In the genomic region with DNA sequence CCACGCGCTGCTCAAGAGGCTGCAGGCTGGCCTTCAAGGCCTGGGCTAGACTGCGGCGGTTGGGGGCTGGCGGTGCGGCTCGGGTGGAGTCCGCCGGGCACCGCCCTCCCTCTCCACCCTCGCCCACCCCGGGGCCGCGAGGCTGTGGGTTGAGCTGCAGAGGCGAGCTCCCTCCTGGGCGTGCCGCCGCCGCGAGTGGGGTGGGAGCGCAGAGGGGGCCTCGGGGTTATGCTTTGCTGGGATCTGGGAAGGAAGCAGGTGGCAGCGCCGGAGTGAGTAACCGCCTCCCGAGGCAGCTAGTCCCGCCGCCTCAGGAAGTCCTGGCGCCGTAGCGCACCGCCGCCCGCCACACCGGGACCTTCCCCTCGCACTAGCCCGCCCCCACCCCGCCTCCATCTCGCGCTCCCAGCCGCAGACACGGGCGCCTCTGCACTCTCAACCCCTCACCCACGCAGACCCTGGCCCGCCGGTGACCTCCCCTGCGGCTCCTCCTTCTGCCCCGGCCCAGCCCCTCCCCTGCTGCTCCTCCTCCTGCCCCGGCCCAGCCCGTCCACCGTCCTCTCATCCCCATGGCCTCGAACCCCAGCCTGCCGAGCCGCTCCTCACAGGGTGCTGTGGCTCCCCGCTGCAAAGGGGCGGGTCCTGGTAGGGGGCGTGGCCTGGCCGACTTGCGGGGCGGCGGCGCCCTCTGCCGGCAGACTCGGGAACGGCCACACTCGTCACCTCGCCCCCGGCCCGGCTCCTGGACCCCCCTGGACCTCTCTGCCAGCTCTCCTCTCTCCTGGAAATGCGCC, we compare ENCODE assay signal across 8 cellular contexts. TPM values are rescaled to one million over a fixed set of nuclear protein-coding genes. Genes with fewer than 3 reads are reported as not detected.
DNase-seq lines count a peak whose midpoint lies in the region; ATAC-seq and TF ChIP-seq lines count a peak whose summit lies in the region.

No MANE protein-coding gene starts in this region.

- H3K4me3 Mint-ChIP-seq in neural progenitor cell, result peak overlapping the region; percentile 84

- BruUV-seq in IMR-90 (replicated peaks; lab: Mats Ljungman, UMichigan), result no TSS peak

- H3K4me1 ChIP-seq in IMR-90 (ENCODE audit: control insufficient read depth, insufficient read depth, low read length), result peaks cover 6% of the 10 kb centered on the region; the same call in 1 of the 2 replicates
- peaks cover 13% of the 10 kb centered on the region for H3K4me1 ChIP-seq in neural progenitor cell
- peaks cover 44% of the 10 kb centered on the region for H3K4me1 ChIP-seq in stomach smooth muscle (ENCODE audit: control insufficient read depth, insufficient read depth, low read length)

- H3K27ac ChIP-seq in IMR-90 (ENCODE audit: insufficient read depth, low read length), result peak overlapping the region; percentile 41; the same call in 1 of the 2 replicates
- no peak overlapping the region for H3K27ac ChIP-seq in neural progenitor cell
- no peak overlapping the region for H3K27ac ChIP-seq in stomach smooth muscle (ENCODE audit: low read length)

- H4K20me1 ChIP-seq in IMR-90 (ENCODE audit: insufficient read depth, low read length) (no peaks in the 10 kb centered on the region; the same call in 1 of the 2 replicates), neural progenitor cell (ENCODE audit: low read depth) (no peaks in the 10 kb centered on the region)

- H3K9me1 ChIP-seq in IMR-90 (ENCODE audit: insufficient read depth, low read length), result no peaks in the 10 kb centered on the region

- H3K56ac ChIP-seq in IMR-90 (ENCODE audit: extremely low read depth, insufficient read depth, low read length), result no peak overlapping the region

- no CpG with 5 or more reads among the region's 70 CpGs for WGBS in IMR-90 (ENCODE audit: extremely low coverage in 2 of 2, insufficient read length in 1 of 2), 2 experiments

- peaks cover 0 to 3% of the 10 kb centered on the region in 2 experiments; a peak in 1 of 4 replicates for H3K79me1 ChIP-seq in IMR-90 (ENCODE audit: low read depth in 1 of 2, low read length in 2 of 2)

- peak overlapping the region; percentile 33; the same call in 1 of the 2 replicates for H2BK20ac ChIP-seq in IMR-90 (ENCODE audit: low read depth, low read length)

- H3K27ac Mint-ChIP-seq in neural progenitor cell, result no peak overlapping the region

- H3K9me3 Mint-ChIP-seq in neural progenitor cell, result no peaks in the 10 kb centered on the region

- no peak overlapping the region; the same call in 2 of the 3 replicates for H2BK15ac ChIP-seq in IMR-90 (ENCODE audit: low read depth, low read length)

- ATAC-seq in IMR-90 (ENCODE audit: low read depth), result peak; percentile 77

- no peak overlapping the region; the same call in 1 of the 2 replicates for H2AK5ac ChIP-seq in IMR-90 (ENCODE audit: low read depth, low read length)

- H3K27me3 Mint-ChIP-seq in neural progenitor cell (ENCODE audit: insufficient read depth, low read depth), result peaks cover 19% of the 10 kb centered on the region

- H3K36me3 Mint-ChIP-seq in neural progenitor cell, result no peaks in the 10 kb centered on the region

- peak overlapping the region; percentile 86 for H3K14ac ChIP-seq in IMR-90 (replicated peaks; ENCODE audit: low read depth, low read length)

- H3K27me3 ChIP-seq in IMR-90 (ENCODE audit: control insufficient read depth, insufficient read depth, low read length) (no peaks in the 10 kb centered on the region), neural progenitor cell (peaks cover 48% of the 10 kb centered on the region), stomach smooth muscle (ENCODE audit: control insufficient read depth in 1 of 2, insufficient read depth in 2 of 2, low read length in 2 of 2) (peaks cover 0 to 9% of the 10 kb centered on the region in 2 donors)

- H3K79me2 ChIP-seq in neural progenitor cell (ENCODE audit: low read depth), result no peaks in the 10 kb centered on the region

- peak overlapping the region; percentile 52 for H3K4me3 ChIP-seq in IMR-90 (ENCODE audit: insufficient read depth, low read depth, low read length)
- H3K4me3 ChIP-seq in foreskin fibroblast (ENCODE audit: low read depth in 1 of 2, low read length in 2 of 2), result peak overlapping the region; percentile 46 to 54
- H3K4me3 ChIP-seq in neural progenitor cell, result peak overlapping the region; percentile 46
- peak overlapping the region; percentile 60 to 72 for H3K4me3 ChIP-seq in stomach smooth muscle (ENCODE audit: low read length in 2 of 2)

- peaks cover 46% of the 10 kb centered on the region for H3K4me1 Mint-ChIP-seq in neural progenitor cell

- H2AK9ac ChIP-seq in IMR-90 (replicated peaks; ENCODE audit: low read depth, low read length, poor library complexity), result peak overlapping the region; percentile 92

- POLR2A ChIA-PET in IMR-90 (lab: Charles Lee; ENCODE audit: unreplicated experiment), result interaction anchor here (0.5 to 0.8 kb wide), 2 partner anchors 9 to 25 kb away, joined by 3 to 4 read pairs; no protein-coding TSS in a partner anchor

- H3F3A ChIP-seq in neural progenitor cell (ENCODE audit: low read depth), result peaks cover 23% of the 10 kb centered on the region

- TF ChIP-seq RAD21 in IMR-90 (IDR thresholded peaks at IDR 0.05; ENCODE audit: low read length), result peak; percentile 78

- peak overlapping the region; percentile 99 for H2AFZ ChIP-seq in IMR-90 (replicated peaks; ENCODE audit: low read length, poor library complexity)
- peak overlapping the region; percentile 92 for H2AFZ ChIP-seq in neural progenitor cell (replicated peaks)

- H3K4ac ChIP-seq in IMR-90 (ENCODE audit: low read depth, low read length), result peak overlapping the region; percentile 88

- H4K5ac ChIP-seq in IMR-90 (ENCODE audit: low read depth, low read length), result peak overlapping the region; percentile 79

- dilution Hi-C loops in IMR-90 (cut with HindIII; ENCODE audit: low sequenced_read_pairs, unreplicated experiment), result no loop called here

- TF ChIP-seq CTCF in IMR-90 (conservative IDR thresholded peaks at IDR 0.05; ENCODE audit: low read depth, low read length) (peak; percentile 96), foreskin fibroblast (IDR thresholded peaks at IDR 0.05; ENCODE audit: low read depth, low read length) (peak; percentile 94), neural progenitor cell (IDR thresholded peaks at IDR 0.05) (peak; percentile 99)

- H2BK5ac ChIP-seq in IMR-90 (ENCODE audit: low read depth, low read length, poor library complexity, severe bottlenecking), result no peak overlapping the region

- peak overlapping the region; percentile 91 for H3K4me2 ChIP-seq in IMR-90 (ENCODE audit: low read depth, low read length)
- peak overlapping the region; percentile 78 for H3K4me2 ChIP-seq in neural progenitor cell

- DNase-seq in DMS 273 (lab: John Stamatoyannopoulos, UW; ENCODE audit: unreplicated experiment), result peak; percentile 84
- no peak for DNase-seq in DMS 273 treated with DMSO at 0.1 percent for 48 hours (lab: John Stamatoyannopoulos, UW)
- peak; percentile 56 for DNase-seq in IMR-90
- DNase-seq in RKO (ENCODE audit: low spot score), result peak; percentile 81
- DNase-seq in activated T-helper 9 cell treated with anti-CD3 and anti-CD28 coated beads, Interleukin-2, amount 50 U/mL, for 16 hours (ENCODE audit: low read depth), result peak; percentile 87
- DNase-seq in foreskin fibroblast, result peak; percentile 39 to 81
- peak; percentile 89 for DNase-seq in neural progenitor cell (ENCODE audit: low spot score)

- peak overlapping the region; percentile 19 to 94; a peak in 3 of 4 replicates for H4K8ac ChIP-seq in IMR-90 (ENCODE audit: low read depth in 2 of 2, low read length in 2 of 2)

- H3K36me3 ChIP-seq in IMR-90 (ENCODE audit: control insufficient read depth, insufficient read depth, low read length) (no peaks in the 10 kb centered on the region), neural progenitor cell (no peaks in the 10 kb centered on the region), stomach smooth muscle (ENCODE audit: control insufficient read depth in 2 of 2, insufficient read depth in 2 of 2, low read length in 2 of 2) (no peaks in the 10 kb centered on the region)

- CTCF ChIA-PET in IMR-90 (lab: Yijun Ruan, JAX), result interaction anchor here (0.6 to 8.6 kb wide), 8 partner anchors 9 to 98 kb away, joined by 3 to 128 read pairs (median 4); partner anchors contain the start of gene TAMALIN

- intact Hi-C loops in IMR-90 (cut with micrococcal nuclease), result loop anchor here (5.0 kb wide), 1 partner anchor 131 kb away; no protein-coding TSS in a partner anchor

- peak overlapping the region; percentile 87 for H2BK120ac ChIP-seq in IMR-90 (ENCODE audit: low read depth, low read length)

- in situ Hi-C loops in IMR-90 (cut with MboI; ENCODE audit: low sequenced_read_pairs), result loop anchor here (5.0 kb wide), 1 partner anchor 99 kb away; no protein-coding TSS in a partner anchor

- peak overlapping the region; percentile 58; the same call in 1 of the 2 replicates for H4K91ac ChIP-seq in IMR-90 (ENCODE audit: insufficient read depth, low read depth, low read length)

- peak overlapping the region; percentile 59; the same call in 1 of the 2 replicates for H3K23ac ChIP-seq in IMR-90 (ENCODE audit: low read depth, low read length)

- TF ChIP-seq POLR2A in IMR-90 (IDR thresholded peaks at IDR 0.05; ENCODE audit: low read depth, low read length), result no peak; the same call in none of the 2 replicates

- H3K9ac ChIP-seq in IMR-90 (ENCODE audit: low read depth, low read length), result no peak overlapping the region
- no peak overlapping the region for H3K9ac ChIP-seq in neural progenitor cell
- no peak overlapping the region for H3K9ac ChIP-seq in stomach smooth muscle (ENCODE audit: low read length in 2 of 2)

- H3K9me3 ChIP-seq in IMR-90 (ENCODE audit: control insufficient read depth, insufficient read depth, low read length) (no peaks in the 10 kb centered on the region), neural progenitor cell (ENCODE audit: low read depth) (no peaks in the 10 kb centered on the region), stomach smooth muscle (ENCODE audit: control insufficient read depth in 2 of 2, low read length in 2 of 2) (no peaks in the 10 kb centered on the region)

- no peak overlapping the region for H3K18ac ChIP-seq in IMR-90 (ENCODE audit: low read depth, low read length)

RNA-seq across cellular contexts. Expression of gene TAMALIN, which starts 16.6 kb away (rescaled TPM):
- total RNA-seq in IMR-90 (2012; rRNA removed) (2.5 and 2.7 TPM in 2 replicates), neural progenitor cell (ENCODE audit: low replicate concordance) (1.1 and 7.4 TPM in 2 replicates)
- 5.3 and 5.9 TPM in 2 replicates for polyA plus RNA-seq in IMR-90 (2012; rRNA removed)
- 6.4 and 9.7 TPM in 2 replicates for polyA plus RNA-seq in IMR-90 (2012; cell fraction: cytosol; rRNA removed)
- 20.2 and 22.8 TPM in 2 replicates for polyA plus RNA-seq in IMR-90 (2012; cell fraction: nucleus; rRNA removed; ENCODE audit: low replicate concordance)

RNA-seq across cellular contexts. Expression of gene NR4A1, which starts 27.9 kb away (rescaled TPM):
- total RNA-seq in IMR-90 (2012; rRNA removed) (6.6 and 23.1 TPM in 2 replicates), neural progenitor cell (ENCODE audit: low replicate concordance) (8.2 and 13.0 TPM in 2 replicates)
- 34.1 and 120 TPM in 2 replicates for polyA plus RNA-seq in IMR-90 (2012; rRNA removed)
- 127 and 458 TPM in 2 replicates for polyA plus RNA-seq in IMR-90 (2012; cell fraction: cytosol; rRNA removed)
- polyA plus RNA-seq in IMR-90 (2012; cell fraction: nucleus; rRNA removed; ENCODE audit: low replicate concordance), result 1,801 and 2,637 TPM in 2 replicates

RNA-seq across cellular contexts. Expression of gene ATG101, which starts 46.4 kb away (rescaled TPM):
- total RNA-seq in IMR-90 (2012; rRNA removed) (158 and 167 TPM in 2 replicates), neural progenitor cell (ENCODE audit: low replicate concordance) (19.8 and 33.7 TPM in 2 replicates)
- 93.9 and 113 TPM in 2 replicates for polyA plus RNA-seq in IMR-90 (2012; rRNA removed)
- 181 and 193 TPM in 2 replicates for polyA plus RNA-seq in IMR-90 (2012; cell fraction: cytosol; rRNA removed)
- 267 and 321 TPM in 2 replicates for polyA plus RNA-seq in IMR-90 (2012; cell fraction: nucleus; rRNA removed; ENCODE audit: low replicate concordance)

RNA-seq across cellular contexts. Expression of gene SMIM41, which starts 56.1 kb away (rescaled TPM):
- not detected in 2 replicates for total RNA-seq in IMR-90 (2012; rRNA removed)
- polyA plus RNA-seq in IMR-90 (2012; rRNA removed), result not detected in 2 replicates
- polyA plus RNA-seq in IMR-90 (2012; cell fraction: cytosol; rRNA removed), result 0.04 and 0.17 TPM in 2 replicates
- 0.14 and 0.45 TPM in 2 replicates for polyA plus RNA-seq in IMR-90 (2012; cell fraction: nucleus; rRNA removed; ENCODE audit: low replicate concordance)
- not detected in 2 replicates for total RNA-seq in neural progenitor cell (ENCODE audit: low replicate concordance)
